1 cellular context compared by ENCODE assay signal in the genomic region with DNA sequence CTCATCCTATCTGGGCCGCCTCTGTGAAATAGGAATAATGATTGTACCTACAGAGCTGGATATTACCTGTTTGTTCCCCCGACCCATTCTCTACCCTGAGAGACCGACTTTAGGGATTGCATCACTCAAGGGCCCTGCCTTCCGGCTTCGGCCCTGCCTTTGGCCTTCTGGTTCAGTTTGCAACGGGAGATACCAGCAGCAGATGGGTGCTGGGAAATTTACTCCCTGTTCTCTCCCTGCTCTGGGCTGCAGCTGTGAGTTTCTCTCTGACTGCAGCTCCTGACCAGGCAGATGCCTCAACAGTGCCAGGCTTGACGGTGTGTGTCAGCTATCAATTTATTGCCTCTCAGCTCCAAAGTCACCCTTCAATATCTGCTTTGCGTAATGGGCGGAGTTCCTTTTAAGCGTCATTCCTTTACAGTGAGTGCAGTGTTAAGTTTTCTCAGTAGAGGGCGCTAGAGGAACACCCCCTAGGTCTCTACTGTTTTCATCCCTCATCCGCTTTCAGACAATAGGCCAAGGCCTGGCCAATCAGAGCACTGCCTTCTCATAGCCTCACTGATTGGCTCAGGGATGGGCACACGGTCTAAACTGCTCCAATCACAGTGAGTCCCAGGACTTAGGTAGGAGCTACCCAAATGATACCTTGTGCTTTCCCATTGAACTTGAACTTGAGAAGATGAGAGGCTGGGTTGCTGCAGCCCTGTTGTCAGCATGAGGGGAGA.
TF ChIP-seq lines count a peak whose summit lies in the region.

No MANE protein-coding gene starts in this region.

TF ChIP-seq in GM12891, 5 proteins besides CTCF, POLR2A, EP300 and RAD21 (continued from another document):
- TF ChIP-seq PAX5 (IDR thresholded peaks at IDR 0.05; ENCODE audit: insufficient read depth, low read length, severe bottlenecking) (no peak), TAF1 (IDR thresholded peaks at IDR 0.05; ENCODE audit: low read depth, low read length) (no peak), POU2F2 (IDR thresholded peaks at IDR 0.05; ENCODE audit: low read depth, low read length) (no peak), POLR2AphosphoS5 (IDR thresholded peaks at IDR 0.05; ENCODE audit: low read depth, low read length) (no peak)
